Comparison of ENCODE assay signal across 18 cellular contexts in genomic region chr13:44899967-44900366, GRCh38.
DNase-seq lines count a peak whose midpoint lies in the region; ATAC-seq, FAIRE-seq and TF ChIP-seq lines count a peak whose summit lies in the region.
"Had no signal": no experiment of that assay in that cellular context is flagged by ENCODE, and none has a peak within 500 bp of the region (broad histone marks: within the 10 kb centered on the region; RNA-seq: fewer than 3 reads in every experiment).

No MANE protein-coding gene starts in this region.

- no peak for TF ChIP-seq RAD21 in SK-N-SH (IDR thresholded peaks at IDR 0.05; ENCODE audit: low read length)

- CTCF ChIA-PET in SK-N-SH (lab: Yijun Ruan, JAX) (no interaction called here), RWPE1 (lab: Yijun Ruan, JAX) (no interaction called here)

- no peaks in the 10 kb centered on the region for H3K36me3 ChIP-seq in SK-N-SH (replicated peaks in 1 of 2; ENCODE audit: control insufficient read depth in 1 of 2, insufficient read depth in 2 of 2, low read length in 1 of 2)
- H3K36me3 ChIP-seq in small intestine (ENCODE audit: control insufficient read depth in 2 of 2, insufficient read depth in 2 of 2, low read length in 2 of 2), result no peaks in the 10 kb centered on the region
- H3K36me3 ChIP-seq: adrenal gland, right lobe of liver, thoracic aorta had no signal

- no peak overlapping the region for H3K4me3 ChIP-seq in SK-N-SH (ENCODE audit: low read depth in 2 of 2, low read length in 1 of 2)
- H3K4me3 ChIP-seq in small intestine (ENCODE audit: low read depth in 1 of 2, low read length in 2 of 2), result no peak overlapping the region
- H3K4me3 ChIP-seq: A549, adrenal gland, right lobe of liver, thoracic aorta had no signal

- H3K27ac ChIP-seq in SK-N-SH (ENCODE audit: low read depth in 2 of 2, low read length in 1 of 2) (no peak overlapping the region), small intestine (ENCODE audit: low read depth in 1 of 2, low read length in 1 of 2) (no peak overlapping the region), RWPE1 (no peak overlapping the region)
- H3K27ac ChIP-seq: A549, adrenal gland, right lobe of liver, thoracic aorta had no signal

- H3K9me3 ChIP-seq in SK-N-SH (no peaks in the 10 kb centered on the region), small intestine (ENCODE audit: control insufficient read depth, low read depth) (no peaks in the 10 kb centered on the region)
- H3K9me3 ChIP-seq: A549, adrenal gland, right lobe of liver, thoracic aorta had no signal

- no peak overlapping the region for H2AFZ ChIP-seq in SK-N-SH (ENCODE audit: low read depth)

- TF ChIP-seq EP300 in SK-N-SH (IDR thresholded peaks at IDR 0.05; ENCODE audit: borderline replicate concordance in 1 of 2, low read depth in 1 of 2, low read length in 1 of 2), result no peak

- FAIRE-seq in small intestine (lab: Jason Lieb, UNC), result no peak
- FAIRE-seq: A549, islet of Langerhans had no signal

- POLR2A ChIA-PET in SK-N-SH (lab: Yijun Ruan, JAX), result no interaction called here
- POLR2A ChIA-PET in RWPE1 (lab: Yijun Ruan, JAX; ENCODE audit: low non-redundant PET), result no interaction called here

- WGBS in SK-N-SH (ENCODE audit: low lambda C conversion rate), result 74% methylated on average over 2 of the region's 2 CpGs
- WGBS in small intestine, 3 donors, result 29 to 51% (median 38%) methylated on average over 2 of the region's 2 CpGs

- peak; percentile 43 for DNase-seq in SK-N-SH
- DNase-seq in NCI-H2081 (lab: John Stamatoyannopoulos, UW), result peak; percentile 48 to 78
- DNase-seq in NCI-H748 (lab: John Stamatoyannopoulos, UW; ENCODE audit: unreplicated experiment), result peak; percentile 88
- peak; percentile 58 for DNase-seq in small intestine
- no peak for DNase-seq in GF-D8 (lab: John Stamatoyannopoulos, UW)
- DNase-seq in RWPE1 (ENCODE audit: low spot score), result no peak
- DNase-seq: activated CD4-positive, alpha-beta memory T cell treated with anti-CD3 and anti-CD28 coated beads for 36 hours; adrenal gland; CD4-positive, CD25-positive, alpha-beta regulatory T cell; Karpas-422; right lobe of liver; stimulated activated CD4-positive, alpha-beta T cell treated with anti-CD3 and anti-CD28 coated beads, Interleukin-2, amount 100 ng/mL, for 24 hours; stimulated activated CD8-positive, alpha-beta memory T cell treated with anti-CD3 and anti-CD28 coated beads, Interleukin-4, amount 100 ng/mL, for 48 hours had no signal

- H3K27me3 ChIP-seq in SK-N-SH (ENCODE audit: insufficient read depth) (no peaks in the 10 kb centered on the region), small intestine (ENCODE audit: control insufficient read depth in 2 of 2, insufficient read depth in 2 of 2, low read length in 2 of 2) (no peaks in the 10 kb centered on the region)
- H3K27me3 ChIP-seq: adrenal gland, right lobe of liver had no signal

- peaks cover 3% of the 10 kb centered on the region for H3F3A ChIP-seq in SK-N-SH (replicated peaks; ENCODE audit: insufficient read depth)

- TF ChIP-seq CTCF in SK-N-SH (IDR thresholded peaks at IDR 0.05) (no peak), RWPE1 (conservative IDR thresholded peaks at IDR 0.05; ENCODE audit: low read depth) (no peak)

- H3K4me1 ChIP-seq in SK-N-SH (ENCODE audit: control insufficient read depth in 1 of 2, insufficient read depth in 2 of 2, low read depth in 1 of 2, low read length in 1 of 2), result peaks cover 2 to 18% of the 10 kb centered on the region in 2 experiments; a peak in 3 of 4 replicates
- no peaks in the 10 kb centered on the region for H3K4me1 ChIP-seq in small intestine (ENCODE audit: control insufficient read depth in 2 of 2, insufficient read depth in 1 of 2, low read depth in 1 of 2, low read length in 1 of 2)
- H3K4me1 ChIP-seq: right lobe of liver had no signal

- no peaks in the 10 kb centered on the region for H3K79me2 ChIP-seq in SK-N-SH (ENCODE audit: insufficient read depth)

- ATAC-seq in SK-N-SH treated with all-trans-retinoic acid at 6 μM for 48 hours (no peak), GM21515 (IDR thresholded peaks at IDR 0.05; ENCODE audit: unreplicated experiment) (no peak)
- ATAC-seq: A549, right lobe of liver had no signal

- no peak overlapping the region for H3K9ac ChIP-seq in SK-N-SH

- H4K20me1 ChIP-seq in SK-N-SH (ENCODE audit: insufficient read depth), result no peaks in the 10 kb centered on the region

- H3K9me2 ChIP-seq in SK-N-SH, result no peaks in the 10 kb centered on the region

- no peak overlapping the region for H3K4me2 ChIP-seq in SK-N-SH
- H3K4me2 ChIP-seq: A549 had no signal

TF ChIP-seq in SK-N-SH, 30 proteins besides CTCF, POLR2A, EP300 and RAD21 (continues in another document):
- TF ChIP-seq REST (IDR thresholded peaks at IDR 0.05; ENCODE audit: low read depth, low read length), result no peak

TF ChIP-seq in SK-N-SH treated with all-trans-retinoic acid at 6 μM for 48 hours, 23 proteins besides CTCF, POLR2A, EP300 and RAD21:
- TF ChIP-seq TSHZ2 (CRISPR knock-in tag; IDR thresholded peaks at IDR 0.05), result no peak
- TF ChIP-seq ZNF8 (CRISPR knock-in tag; IDR thresholded peaks at IDR 0.05), result no peak
- no peak for TF ChIP-seq ZC3H10 (CRISPR knock-in tag; IDR thresholded peaks at IDR 0.05)
- TF ChIP-seq SNAI2 (CRISPR knock-in tag; IDR thresholded peaks at IDR 0.05), result no peak
- TF ChIP-seq ISL1 (CRISPR knock-in tag; IDR thresholded peaks at IDR 0.05), result no peak
- TF ChIP-seq POU6F1 (CRISPR knock-in tag; IDR thresholded peaks at IDR 0.05; ENCODE audit: borderline replicate concordance, low read depth), result no peak
- TF ChIP-seq CREB5 (CRISPR knock-in tag; IDR thresholded peaks at IDR 0.05; ENCODE audit: low read depth), result no peak
- no peak for TF ChIP-seq ZFP3 (CRISPR knock-in tag; IDR thresholded peaks at IDR 0.05)
- no peak for TF ChIP-seq ZFP30 (CRISPR knock-in tag; IDR thresholded peaks at IDR 0.05)
- no peak for TF ChIP-seq ZNF565 (CRISPR knock-in tag; conservative IDR thresholded peaks at IDR 0.05; ENCODE audit: low read depth)
- TF ChIP-seq BACH2 (CRISPR knock-in tag; IDR thresholded peaks at IDR 0.05; ENCODE audit: borderline replicate concordance), result no peak

Comparison
In these comparisons a context has a peak if more than half of its experiments do, and no peak if none do; other contexts are left out.
1. DNase-seq: peak in SK-N-SH (single experiment), NCI-H2081 (2 of 2), NCI-H748 (single experiment) and small intestine (single experiment); none in GF-D8 (single experiment) and RWPE1 (single experiment).